9 cellular contexts compared by ENCODE assay signal in the genomic region with DNA sequence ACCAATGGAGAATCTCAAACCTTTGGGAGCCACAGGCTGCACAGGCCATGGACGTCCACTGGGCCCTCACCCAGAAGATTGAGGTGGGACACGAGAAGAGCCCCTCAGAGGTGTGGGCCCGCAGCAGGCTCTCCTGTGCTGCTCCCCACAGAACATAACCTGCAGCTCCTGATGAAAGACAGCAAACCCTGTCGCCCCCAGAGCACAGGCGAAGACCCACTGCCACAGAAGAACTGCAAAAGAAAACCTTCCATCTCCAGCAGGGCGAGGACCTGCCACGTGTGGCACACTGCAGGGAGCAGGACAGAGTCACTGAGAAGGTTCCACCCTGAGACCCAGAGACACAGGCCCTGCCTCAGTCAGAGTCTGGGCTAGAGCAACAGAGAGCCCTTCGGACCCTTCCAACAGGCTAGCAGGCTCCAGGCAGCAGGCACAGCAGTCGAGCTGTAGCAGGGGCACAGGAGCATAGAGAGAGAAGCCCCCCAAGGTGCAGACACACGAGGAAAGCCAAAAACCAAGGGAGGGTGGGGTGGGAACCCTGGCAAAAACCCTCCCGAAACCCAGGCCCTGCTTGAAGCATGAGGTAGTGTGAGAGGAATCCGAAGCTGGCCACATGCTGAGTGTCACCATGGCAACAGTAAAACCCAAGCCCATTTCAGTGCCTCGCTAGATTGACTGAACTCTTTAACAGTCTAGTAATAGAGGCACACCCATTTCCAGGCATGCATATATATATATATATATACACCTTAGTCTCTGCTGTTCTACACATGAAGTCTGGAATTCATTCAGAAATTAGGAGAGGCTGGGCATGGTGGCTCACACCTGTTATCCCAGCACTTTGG. TPM values are rescaled to one million over a fixed set of nuclear protein-coding genes. Genes with fewer than 3 reads are reported as not detected.
DNase-seq lines count a peak whose midpoint lies in the region; ATAC-seq and TF ChIP-seq lines count a peak whose summit lies in the region.
"Had no signal": no experiment of that assay in that cellular context is flagged by ENCODE, and none has a peak within 500 bp of the region (broad histone marks: within the 10 kb centered on the region; RNA-seq: fewer than 3 reads in every experiment).

No MANE protein-coding gene starts in this region.

- in situ Hi-C loops in brain microvascular endothelial cell (cut with HindIII; ENCODE audit: low pct_ligation_motif_present, low sequenced_read_pairs) = no loop called here

- peaks cover 28% of the 10 kb centered on the region for H3K4me1 ChIP-seq in mesenchymal stem cell (ENCODE audit: control insufficient read depth, insufficient read depth, low read depth, low read length)

- peak overlapping the region; percentile 55 for H2AK5ac ChIP-seq in mesenchymal stem cell (ENCODE audit: low read length, severe bottlenecking)

- H4K91ac ChIP-seq in mesenchymal stem cell (ENCODE audit: low read length) = no peak overlapping the region

- no peak overlapping the region for H3K27ac ChIP-seq in brain microvascular endothelial cell
- H3K27ac ChIP-seq in mesenchymal stem cell (ENCODE audit: low read length, poor library complexity, severe bottlenecking) = peak overlapping the region; percentile 17

- no peak overlapping the region for H3K23ac ChIP-seq in mesenchymal stem cell (ENCODE audit: low read length in 2 of 2)

- no peak overlapping the region for H2AFZ ChIP-seq in mesenchymal stem cell (ENCODE audit: low read depth, low read length)

- H2BK12ac ChIP-seq in mesenchymal stem cell (ENCODE audit: low read length in 2 of 2) = no peak overlapping the region

- no peak overlapping the region for H3K18ac ChIP-seq in mesenchymal stem cell (ENCODE audit: low read depth in 1 of 2, low read length in 2 of 2)

- H3K79me1 ChIP-seq in mesenchymal stem cell (replicated peaks; ENCODE audit: low read length, poor library complexity, severe bottlenecking) = no peaks in the 10 kb centered on the region

- no peak overlapping the region for H4K8ac ChIP-seq in mesenchymal stem cell (ENCODE audit: low read length)

- H2BK5ac ChIP-seq in mesenchymal stem cell (ENCODE audit: low read depth, low read length, poor library complexity, severe bottlenecking) = no peak overlapping the region

- DNase-seq in AG20443 (ENCODE audit: low spot score) (peak; percentile 94), HFF-Myc (ENCODE audit: extremely low read depth, low read depth) (peak; percentile 57), brain microvascular endothelial cell (peak; percentile 89), mesenchymal stem cell (peak; percentile 80), NCI-H526 treated with DMSO at 0.1 percent for 48 hours (lab: John Stamatoyannopoulos, UW) (no peak)
- DNase-seq: NCI-H1436 treated with DMSO at 0.1 percent for 48 hours had no signal

- no peak overlapping the region for H3K4ac ChIP-seq in mesenchymal stem cell (ENCODE audit: low read depth in 1 of 2, low read length in 2 of 2)

- no peak overlapping the region for H2BK120ac ChIP-seq in mesenchymal stem cell (ENCODE audit: low read depth, low read length)

- no peak overlapping the region for H3K14ac ChIP-seq in mesenchymal stem cell (ENCODE audit: low read length in 2 of 2)

- H2BK15ac ChIP-seq in mesenchymal stem cell (ENCODE audit: low read depth, poor library complexity, severe bottlenecking) = no peak overlapping the region

- no peaks in the 10 kb centered on the region for H3K9me3 ChIP-seq in mesenchymal stem cell (ENCODE audit: control insufficient read depth, low read length)

- H3K4me2 ChIP-seq in mesenchymal stem cell (ENCODE audit: low read length, poor library complexity, severe bottlenecking) = no peak overlapping the region

- ATAC-seq in GM21390 (IDR thresholded peaks at IDR 0.05; ENCODE audit: unreplicated experiment) = no peak
- no peak for ATAC-seq in GM21825 (IDR thresholded peaks at IDR 0.05; ENCODE audit: unreplicated experiment)
- no peak for ATAC-seq in GM21515 (IDR thresholded peaks at IDR 0.05; ENCODE audit: unreplicated experiment)

- 69% methylated on average over 12 of the region's 13 CpGs for WGBS in mesenchymal stem cell

- TF ChIP-seq CTCF in HFF-Myc (IDR thresholded peaks at IDR 0.05; ENCODE audit: low read depth, low read length, missing control alignments) (no peak), brain microvascular endothelial cell (IDR thresholded peaks at IDR 0.05; ENCODE audit: low read depth, low read length, missing control alignments) (no peak)

- peak overlapping the region; percentile 40 for H3K9ac ChIP-seq in mesenchymal stem cell (ENCODE audit: low read length)

- H3K4me3 ChIP-seq in HFF-Myc (replicated peaks; ENCODE audit: low read depth, low read length) = no peak overlapping the region
- H3K4me3 ChIP-seq in brain microvascular endothelial cell (ENCODE audit: low read depth, low read length) = no peak overlapping the region
- no peak overlapping the region for H3K4me3 ChIP-seq in mesenchymal stem cell (ENCODE audit: insufficient read depth in 1 of 2, low read depth in 1 of 2, low read length in 2 of 2)

- H3K36me3 ChIP-seq in brain microvascular endothelial cell (replicated peaks) (no peaks in the 10 kb centered on the region), mesenchymal stem cell (ENCODE audit: control insufficient read depth in 1 of 2, insufficient read depth in 2 of 2, low read depth in 1 of 2, low read length in 2 of 2) (peaks cover 6 to 37% of the 10 kb centered on the region in 2 experiments)

- H3K27me3 ChIP-seq in brain microvascular endothelial cell (replicated peaks) (no peaks in the 10 kb centered on the region), mesenchymal stem cell (ENCODE audit: control insufficient read depth in 1 of 2, insufficient read depth in 1 of 2, low read length in 2 of 2) (no peaks in the 10 kb centered on the region)

RNA-seq across cellular contexts. Expression of a gene that starts 60.0 kb away (rescaled TPM):
- polyA plus RNA-seq in mesenchymal stem cell (2013, experiment 1 of 2) = 12.7 TPM
- 12.0 TPM for polyA plus RNA-seq in mesenchymal stem cell (2013, experiment 2 of 2)
